Comparison of ENCODE assay signal across 8 cellular contexts in the genomic region with DNA sequence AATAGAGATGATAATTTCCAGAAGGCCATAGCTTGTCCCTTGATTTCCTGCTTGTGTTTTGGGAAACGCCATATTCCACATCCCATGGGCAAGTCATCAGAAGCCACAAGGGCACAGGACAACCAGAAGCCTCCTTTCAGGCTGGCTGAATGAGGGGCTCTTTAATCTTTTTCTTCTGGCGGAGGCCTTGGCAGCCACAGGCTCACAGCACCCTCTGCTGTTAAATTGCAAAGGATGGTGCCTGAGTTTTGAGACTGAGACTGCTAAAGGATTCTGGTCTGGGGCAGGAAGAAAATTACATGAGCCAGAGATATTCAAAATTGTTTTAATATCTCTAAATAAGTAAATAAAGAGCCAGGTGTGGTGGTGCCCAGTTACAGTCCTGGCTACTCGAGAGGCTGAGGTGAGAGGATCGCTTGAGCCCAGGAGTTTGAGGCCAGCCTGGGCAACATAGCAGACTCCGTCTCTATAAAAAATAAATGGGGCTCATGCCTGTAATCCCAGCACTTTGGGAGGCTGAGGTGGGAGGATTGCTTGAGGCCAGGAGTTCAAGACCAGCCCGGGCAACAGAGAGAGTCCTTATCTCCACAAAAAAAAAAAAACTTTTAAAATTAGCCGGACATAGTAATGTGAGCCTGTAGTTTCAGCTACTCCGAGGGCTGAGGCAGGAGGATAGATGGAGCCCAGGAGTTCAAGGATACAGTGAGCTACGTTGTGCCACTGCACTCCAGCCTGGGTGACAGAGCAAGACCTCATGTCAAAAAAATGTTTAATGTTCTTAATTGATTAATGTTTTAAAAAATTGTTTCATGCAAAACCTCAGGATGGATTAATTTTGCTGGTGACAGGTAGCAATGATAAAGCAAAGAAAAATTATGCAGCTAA. TPM values are rescaled to one million over a fixed set of nuclear protein-coding genes. Genes with fewer than 3 reads are reported as not detected.
A peak's percentile ranks its signal among the peaks of the same experiment; 100 is the strongest.
DNase-seq lines count a peak whose midpoint lies in the region; ATAC-seq and TF ChIP-seq lines count a peak whose summit lies in the region.

No MANE protein-coding gene starts in this region.

- peaks cover 11% of the 10 kb centered on the region for H3K27me3 Mint-ChIP-seq in activated naive CD8-positive, alpha-beta T cell treated with anti-CD3 and anti-CD28 coated beads, Interleukin-2, amount 50 U/mL, for 24 hours

- DNase-seq in Caki2 (ENCODE audit: low read depth): peak; percentile 54
- peak; percentile 41 to 61 for DNase-seq in NOMO-1 (lab: John Stamatoyannopoulos, UW; ENCODE audit: unreplicated experiment in 2 of 2)
- DNase-seq in activated naive CD8-positive, alpha-beta T cell treated with anti-CD3 and anti-CD28 coated beads, Interleukin-2, amount 50 U/mL, for 24 hours: peak; percentile 16
- DNase-seq in right atrium auricular region (ENCODE audit: low spot score): peak; percentile 59
- DNase-seq in gastrocnemius medialis: no peak
- DNase-seq in effector memory CD4-positive, alpha-beta T cell: no peak
- DNase-seq in central memory CD4-positive, alpha-beta T cell: no peak

- H3K4me1 ChIP-seq in HEK293 (ENCODE audit: control insufficient read depth, insufficient read depth, low read length) (no peaks in the 10 kb centered on the region), right atrium auricular region (no peaks in the 10 kb centered on the region), gastrocnemius medialis (no peaks in the 10 kb centered on the region)
- H3K4me1 ChIP-seq in effector memory CD4-positive, alpha-beta T cell (ENCODE audit: control insufficient read depth, insufficient read depth, low read length, poor library complexity, severe bottlenecking): no peaks in the 10 kb centered on the region

- intact Hi-C loops in gastrocnemius medialis (cut with DNase I; ENCODE audit: low total_unique reads): loop anchor here (1.0 kb wide), 1 partner anchor 95 kb away; no protein-coding TSS in a partner anchor

- H3K27me3 ChIP-seq in right atrium auricular region (no peaks in the 10 kb centered on the region), gastrocnemius medialis (no peaks in the 10 kb centered on the region)
- no peaks in the 10 kb centered on the region for H3K27me3 ChIP-seq in effector memory CD4-positive, alpha-beta T cell (replicated peaks; ENCODE audit: control insufficient read depth, insufficient read depth, low read length, poor library complexity, severe bottlenecking)

- H3K4me3 Mint-ChIP-seq in activated naive CD8-positive, alpha-beta T cell treated with anti-CD3 and anti-CD28 coated beads, Interleukin-2, amount 50 U/mL, for 24 hours: no peak overlapping the region

- H3K27ac ChIP-seq in HEK293 (ENCODE audit: extremely low read depth, low read depth, low read length) (no peak overlapping the region), right atrium auricular region (no peak overlapping the region), gastrocnemius medialis (no peak overlapping the region)
- no peak overlapping the region for H3K27ac ChIP-seq in effector memory CD4-positive, alpha-beta T cell (ENCODE audit: insufficient read depth, low read length, poor library complexity, severe bottlenecking)

- H3K4me3 ChIP-seq in HEK293 (ENCODE audit: low read depth, low read length): no peak overlapping the region
- H3K4me3 ChIP-seq in right atrium auricular region: no peak overlapping the region
- no peak overlapping the region for H3K4me3 ChIP-seq in gastrocnemius medialis
- no peak overlapping the region for H3K4me3 ChIP-seq in effector memory CD4-positive, alpha-beta T cell (ENCODE audit: insufficient read depth, low read depth, low read length, poor library complexity, severe bottlenecking)

- no peaks in the 10 kb centered on the region for H3K36me3 Mint-ChIP-seq in activated naive CD8-positive, alpha-beta T cell treated with anti-CD3 and anti-CD28 coated beads, Interleukin-2, amount 50 U/mL, for 24 hours (ENCODE audit: low read depth)

- CTCF ChIA-PET in HEK293 (lab: Yijun Ruan, JAX): interaction anchor here (0.5 to 4.0 kb wide), 37 partner anchors 8 to 837 kb away, joined by 3 to 81 read pairs (median 4); a partner anchor contains a TSS

- peak; percentile 66 for TF ChIP-seq CTCF in HEK293 (tag by site-specific recombination; IDR thresholded peaks at IDR 0.05)
- TF ChIP-seq CTCF in right atrium auricular region (IDR thresholded peaks at IDR 0.05): peak; percentile 30 to 82
- TF ChIP-seq CTCF in gastrocnemius medialis (IDR thresholded peaks at IDR 0.05 in 4 of 5, conservative IDR thresholded peaks at IDR 0.05 in 1 of 5): peak; percentile 21 to 65 (median 59)

- H3K4me1 Mint-ChIP-seq in activated naive CD8-positive, alpha-beta T cell treated with anti-CD3 and anti-CD28 coated beads, Interleukin-2, amount 50 U/mL, for 24 hours: no peaks in the 10 kb centered on the region

- H3K9me3 ChIP-seq in HEK293 (ENCODE audit: control insufficient read depth, insufficient read depth, low read depth, low read length) (no peaks in the 10 kb centered on the region), right atrium auricular region (no peaks in the 10 kb centered on the region), gastrocnemius medialis (no peaks in the 10 kb centered on the region)
- H3K9me3 ChIP-seq in effector memory CD4-positive, alpha-beta T cell (ENCODE audit: control insufficient read depth, low read length): no peaks in the 10 kb centered on the region

- no peaks in the 10 kb centered on the region for H3K9me3 Mint-ChIP-seq in activated naive CD8-positive, alpha-beta T cell treated with anti-CD3 and anti-CD28 coated beads, Interleukin-2, amount 50 U/mL, for 24 hours

- in situ Hi-C loops in Caki2 (cut with HindIII; ENCODE audit: low pct_unique_long_range_greater_than_20kb, low sequenced_read_pairs) (no loop called here), gastrocnemius medialis (cut with MboI; ENCODE audit: low sequenced_read_pairs in 4 of 4) (loop anchor here in 2 of 4 donors (5.0 to 25.0 kb wide), 2 partner anchors 96 to 226 kb away; a partner anchor contains a TSS)

- ATAC-seq in activated naive CD8-positive, alpha-beta T cell treated with anti-CD3 and anti-CD28 coated beads, Interleukin-2, amount 50 U/mL, for 24 hours: peak; percentile 52
- peak; percentile 47 to 53 for ATAC-seq in gastrocnemius medialis

- TF ChIP-seq POLR2A in gastrocnemius medialis (IDR thresholded peaks at IDR 0.05): no peak

- POLR2A ChIA-PET in HEK293 (lab: Yijun Ruan, JAX): no interaction called here

- no peaks in the 10 kb centered on the region for H3K36me3 ChIP-seq in HEK293 (ENCODE audit: control insufficient read depth in 2 of 2, insufficient read depth in 1 of 2, low read length in 2 of 2)
- no peaks in the 10 kb centered on the region for H3K36me3 ChIP-seq in right atrium auricular region
- no peaks in the 10 kb centered on the region for H3K36me3 ChIP-seq in gastrocnemius medialis
- H3K36me3 ChIP-seq in effector memory CD4-positive, alpha-beta T cell (ENCODE audit: control insufficient read depth, insufficient read depth, low read length): no peaks in the 10 kb centered on the region

- H3K27ac Mint-ChIP-seq in activated naive CD8-positive, alpha-beta T cell treated with anti-CD3 and anti-CD28 coated beads, Interleukin-2, amount 50 U/mL, for 24 hours: no peak overlapping the region

TF ChIP-seq in HEK293, 187 proteins besides CTCF, POLR2A, EP300 and RAD21 (continues in another document):
- TF ChIP-seq, protein P1, sequence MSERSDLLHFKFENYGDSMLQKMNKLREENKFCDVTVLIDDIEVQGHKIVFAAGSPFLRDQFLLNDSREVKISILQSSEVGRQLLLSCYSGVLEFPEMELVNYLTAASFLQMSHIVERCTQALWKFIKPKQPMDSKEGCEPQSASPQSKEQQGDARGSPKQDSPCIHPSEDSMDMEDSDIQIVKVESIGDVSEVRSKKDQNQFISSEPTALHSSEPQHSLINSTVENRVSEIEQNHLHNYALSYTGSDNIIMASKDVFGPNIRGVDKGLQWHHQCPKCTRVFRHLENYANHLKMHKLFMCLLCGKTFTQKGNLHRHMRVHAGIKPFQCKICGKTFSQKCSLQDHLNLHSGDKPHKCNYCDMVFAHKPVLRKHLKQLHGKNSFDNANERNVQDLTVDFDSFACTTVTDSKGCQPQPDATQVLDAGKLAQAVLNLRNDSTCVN (tag by site-specific recombination; optimal IDR thresholded peaks at IDR 0.05): no peak
- TF ChIP-seq ZNF658 (tag by site-specific recombination; IDR thresholded peaks at IDR 0.05) (no peak), ZNF660 (tag by site-specific recombination; IDR thresholded peaks at IDR 0.05) (peak; percentile 59; the same call in 1 of the 2 replicates), TCF7L2 (IDR thresholded peaks at IDR 0.05; ENCODE audit: borderline replicate concordance, low read depth, low read length) (no peak), ZNF654 (tag by site-specific recombination; IDR thresholded peaks at IDR 0.05; ENCODE audit: low read depth) (peak; percentile 88), EGR2 (tag by site-specific recombination; IDR thresholded peaks at IDR 0.05; ENCODE audit: low read depth) (no peak), ZBTB8A (tag by site-specific recombination; IDR thresholded peaks at IDR 0.05) (peak; percentile 24; the same call in 1 of the 2 replicates), ZNF561 (tag by site-specific recombination; IDR thresholded peaks at IDR 0.05; ENCODE audit: borderline replicate concordance) (no peak), PRDM1 (tag by site-specific recombination; IDR thresholded peaks at IDR 0.05) (no peak)
- TF ChIP-seq, protein P2, sequence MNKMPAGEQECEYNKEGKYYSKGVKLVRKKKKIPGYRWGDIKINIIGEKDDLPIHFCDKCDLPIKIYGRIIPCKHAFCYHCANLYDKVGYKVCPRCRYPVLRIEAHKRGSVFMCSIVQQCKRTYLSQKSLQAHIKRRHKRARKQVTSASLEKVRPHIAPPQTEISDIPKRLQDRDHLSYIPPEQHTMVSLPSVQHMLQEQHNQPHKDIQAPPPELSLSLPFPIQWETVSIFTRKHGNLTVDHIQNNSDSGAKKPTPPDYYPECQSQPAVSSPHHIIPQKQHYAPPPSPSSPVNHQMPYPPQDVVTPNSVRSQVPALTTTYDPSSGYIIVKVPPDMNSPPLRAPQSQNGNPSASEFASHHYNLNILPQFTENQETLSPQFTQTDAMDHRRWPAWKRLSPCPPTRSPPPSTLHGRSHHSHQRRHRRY (tag by site-specific recombination; IDR thresholded peaks at IDR 0.05): no peak

RNA-seq across cellular contexts. Expression of a gene that starts 26.3 kb away (rescaled TPM):
- 38.8 and 50.3 TPM in 2 replicates for total RNA-seq in Caki2 (2014; rRNA removed; shearing (Covaris generic); ENCODE audit: low replicate concordance)
- total RNA-seq in right atrium auricular region (10 to 100 TPM; 17.8 to 24.6 TPM), gastrocnemius medialis (10 to 100 TPM; 21.4 to 30.1 (median 26.5) TPM)

RNA-seq across cellular contexts. Expression of a gene that starts 37.4 kb away (rescaled TPM):
- not detected in 2 replicates for total RNA-seq in Caki2 (2014; rRNA removed; shearing (Covaris generic); ENCODE audit: low replicate concordance)
- total RNA-seq in right atrium auricular region: not detected
- under 1 TPM in 2 of 4 donors, not detected in 2; 0.36 to 0.47 TPM for total RNA-seq in gastrocnemius medialis

RNA-seq across cellular contexts. Expression of a gene that starts 41.9 kb away (rescaled TPM):
- not detected in 2 replicates for total RNA-seq in Caki2 (2014; rRNA removed; shearing (Covaris generic); ENCODE audit: low replicate concordance)
- total RNA-seq in right atrium auricular region: 10 to 100 TPM; 29.6 to 52.3 TPM
- total RNA-seq in gastrocnemius medialis: 10 to 100 TPM; 29.1 to 68.3 (median 31.0) TPM

RNA-seq across cellular contexts. Expression of a gene that starts 42.4 kb away (rescaled TPM):
- total RNA-seq in Caki2 (2014; rRNA removed; shearing (Covaris generic); ENCODE audit: low replicate concordance): 8.9 and 9.8 TPM in 2 replicates
- 10 to 100 TPM in 1 of 2 donors, 1 to 10 TPM in 1; 9.9 to 11.1 TPM for total RNA-seq in right atrium auricular region
- 10 to 100 TPM; 13.8 to 19.8 (median 16.4) TPM for total RNA-seq in gastrocnemius medialis

Comparison
In these comparisons a context has a peak if more than half of its experiments do, and no peak if none do; other contexts are left out.
1. DNase-seq: peak in Caki2 (single experiment), NOMO-1 (2 of 2), activated naive CD8-positive, alpha-beta T cell treated with anti-CD3 and anti-CD28 coated beads, Interleukin-2, amount 50 U/mL, for 24 hours (single experiment) and right atrium auricular region (single experiment); none in gastrocnemius medialis (0 of 2), effector memory CD4-positive, alpha-beta T cell (0 of 3) and central memory CD4-positive, alpha-beta T cell (single experiment).
2. RNA of a gene that starts 41.9 kb away (total RNA-seq): 29.6 to 52.3 TPM in right atrium auricular region and 29.1 to 68.3 TPM in gastrocnemius medialis; not detected in Caki2; every median in the first group is over 10 times any median in the second.
3. Peak in every context shown above with its lines, with median percentiles within 50 percentile points of each other: CTCF ChIP-seq.